Comparison of ENCODE assay signal across 1 cellular context in the genomic region with DNA sequence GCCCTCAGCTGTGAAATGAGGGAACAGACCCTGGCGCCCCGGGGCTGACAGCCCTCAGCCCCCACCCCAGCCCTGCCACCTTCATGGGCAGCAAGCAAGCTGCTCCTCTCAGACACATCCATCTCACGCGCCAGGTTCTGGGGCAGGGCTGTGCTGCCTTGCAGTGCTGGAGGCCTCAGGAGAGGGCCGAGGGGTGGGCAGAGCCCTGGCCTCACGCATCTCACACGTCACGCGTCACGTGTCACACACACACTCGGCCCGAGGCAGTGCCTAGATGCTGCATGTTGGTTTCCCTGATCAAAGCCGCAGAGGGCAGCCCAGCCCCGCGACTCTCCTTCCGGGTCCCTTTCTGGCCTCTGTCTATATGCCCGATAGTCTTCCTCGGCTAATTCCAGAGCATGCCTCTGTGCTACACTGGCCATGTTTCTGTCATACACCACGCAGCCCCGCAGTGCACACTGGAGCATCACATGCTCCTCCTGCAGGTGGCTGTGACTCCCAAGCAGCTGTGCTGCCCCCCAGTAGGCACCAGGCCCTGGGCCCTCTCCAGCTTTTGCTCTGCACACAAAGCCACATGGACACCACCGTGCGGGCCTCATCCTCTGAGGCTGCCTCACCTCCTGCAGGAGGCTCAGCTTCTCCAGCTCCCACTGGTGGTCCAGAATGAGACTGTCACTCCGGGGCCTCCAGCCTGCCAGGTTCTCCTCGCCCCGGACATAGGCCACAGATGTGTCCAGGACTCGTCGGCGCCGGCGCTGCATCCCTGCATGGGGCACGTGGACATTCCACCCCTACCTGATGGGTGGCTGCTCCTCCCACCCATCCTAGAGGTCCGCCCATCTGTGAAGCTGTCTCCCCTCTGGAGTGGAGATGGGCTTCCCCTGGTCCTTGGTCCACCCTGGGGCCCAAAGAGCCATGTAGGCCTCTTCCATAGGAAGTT.
TF ChIP-seq lines count a peak whose summit lies in the region.

No MANE protein-coding gene starts in this region.

TF ChIP-seq in HepG2, 621 proteins besides CTCF, POLR2A, EP300 and RAD21 (continued from another document):
- TF ChIP-seq, protein P1, sequence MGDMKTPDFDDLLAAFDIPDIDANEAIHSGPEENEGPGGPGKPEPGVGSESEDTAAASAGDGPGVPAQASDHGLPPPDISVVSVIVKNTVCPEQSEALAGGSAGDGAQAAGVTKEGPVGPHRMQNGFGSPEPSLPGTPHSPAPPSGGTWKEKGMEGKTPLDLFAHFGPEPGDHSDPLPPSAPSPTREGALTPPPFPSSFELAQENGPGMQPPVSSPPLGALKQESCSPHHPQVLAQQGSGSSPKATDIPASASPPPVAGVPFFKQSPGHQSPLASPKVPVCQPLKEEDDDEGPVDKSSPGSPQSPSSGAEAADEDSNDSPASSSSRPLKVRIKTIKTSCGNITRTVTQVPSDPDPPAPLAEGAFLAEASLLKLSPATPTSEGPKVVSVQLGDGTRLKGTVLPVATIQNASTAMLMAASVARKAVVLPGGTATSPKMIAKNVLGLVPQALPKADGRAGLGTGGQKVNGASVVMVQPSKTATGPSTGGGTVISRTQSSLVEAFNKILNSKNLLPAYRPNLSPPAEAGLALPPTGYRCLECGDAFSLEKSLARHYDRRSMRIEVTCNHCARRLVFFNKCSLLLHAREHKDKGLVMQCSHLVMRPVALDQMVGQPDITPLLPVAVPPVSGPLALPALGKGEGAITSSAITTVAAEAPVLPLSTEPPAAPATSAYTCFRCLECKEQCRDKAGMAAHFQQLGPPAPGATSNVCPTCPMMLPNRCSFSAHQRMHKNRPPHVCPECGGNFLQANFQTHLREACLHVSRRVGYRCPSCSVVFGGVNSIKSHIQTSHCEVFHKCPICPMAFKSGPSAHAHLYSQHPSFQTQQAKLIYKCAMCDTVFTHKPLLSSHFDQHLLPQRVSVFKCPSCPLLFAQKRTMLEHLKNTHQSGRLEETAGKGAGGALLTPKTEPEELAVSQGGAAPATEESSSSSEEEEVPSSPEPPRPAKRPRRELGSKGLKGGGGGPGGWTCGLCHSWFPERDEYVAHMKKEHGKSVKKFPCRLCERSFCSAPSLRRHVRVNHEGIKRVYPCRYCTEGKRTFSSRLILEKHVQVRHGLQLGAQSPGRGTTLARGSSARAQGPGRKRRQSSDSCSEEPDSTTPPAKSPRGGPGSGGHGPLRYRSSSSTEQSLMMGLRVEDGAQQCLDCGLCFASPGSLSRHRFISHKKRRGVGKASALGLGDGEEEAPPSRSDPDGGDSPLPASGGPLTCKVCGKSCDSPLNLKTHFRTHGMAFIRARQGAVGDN (CRISPR knock-in tag; IDR thresholded peaks at IDR 0.05) = 0 out of 2 replicates have a peak, but pooled peaks have one; percentile 11
- TF ChIP-seq CREB1 (IDR thresholded peaks at IDR 0.05) (peak; percentile 75), CREB1 (CRISPR knock-in tag; IDR thresholded peaks at IDR 0.05) (no peak)
- TF ChIP-seq, protein P2, sequence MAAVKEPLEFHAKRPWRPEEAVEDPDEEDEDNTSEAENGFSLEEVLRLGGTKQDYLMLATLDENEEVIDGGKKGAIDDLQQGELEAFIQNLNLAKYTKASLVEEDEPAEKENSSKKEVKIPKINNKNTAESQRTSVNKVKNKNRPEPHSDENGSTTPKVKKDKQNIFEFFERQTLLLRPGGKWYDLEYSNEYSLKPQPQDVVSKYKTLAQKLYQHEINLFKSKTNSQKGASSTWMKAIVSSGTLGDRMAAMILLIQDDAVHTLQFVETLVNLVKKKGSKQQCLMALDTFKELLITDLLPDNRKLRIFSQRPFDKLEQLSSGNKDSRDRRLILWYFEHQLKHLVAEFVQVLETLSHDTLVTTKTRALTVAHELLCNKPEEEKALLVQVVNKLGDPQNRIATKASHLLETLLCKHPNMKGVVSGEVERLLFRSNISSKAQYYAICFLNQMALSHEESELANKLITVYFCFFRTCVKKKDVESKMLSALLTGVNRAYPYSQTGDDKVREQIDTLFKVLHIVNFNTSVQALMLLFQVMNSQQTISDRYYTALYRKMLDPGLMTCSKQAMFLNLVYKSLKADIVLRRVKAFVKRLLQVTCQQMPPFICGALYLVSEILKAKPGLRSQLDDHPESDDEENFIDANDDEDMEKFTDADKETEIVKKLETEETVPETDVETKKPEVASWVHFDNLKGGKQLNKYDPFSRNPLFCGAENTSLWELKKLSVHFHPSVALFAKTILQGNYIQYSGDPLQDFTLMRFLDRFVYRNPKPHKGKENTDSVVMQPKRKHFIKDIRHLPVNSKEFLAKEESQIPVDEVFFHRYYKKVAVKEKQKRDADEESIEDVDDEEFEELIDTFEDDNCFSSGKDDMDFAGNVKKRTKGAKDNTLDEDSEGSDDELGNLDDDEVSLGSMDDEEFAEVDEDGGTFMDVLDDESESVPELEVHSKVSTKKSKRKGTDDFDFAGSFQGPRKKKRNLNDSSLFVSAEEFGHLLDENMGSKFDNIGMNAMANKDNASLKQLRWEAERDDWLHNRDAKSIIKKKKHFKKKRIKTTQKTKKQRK (IDR thresholded peaks at IDR 0.05; ENCODE audit: low read length) = no peak
TF ChIP-seq in HepG2: peak in this region for 4.
